In the genomic region with DNA sequence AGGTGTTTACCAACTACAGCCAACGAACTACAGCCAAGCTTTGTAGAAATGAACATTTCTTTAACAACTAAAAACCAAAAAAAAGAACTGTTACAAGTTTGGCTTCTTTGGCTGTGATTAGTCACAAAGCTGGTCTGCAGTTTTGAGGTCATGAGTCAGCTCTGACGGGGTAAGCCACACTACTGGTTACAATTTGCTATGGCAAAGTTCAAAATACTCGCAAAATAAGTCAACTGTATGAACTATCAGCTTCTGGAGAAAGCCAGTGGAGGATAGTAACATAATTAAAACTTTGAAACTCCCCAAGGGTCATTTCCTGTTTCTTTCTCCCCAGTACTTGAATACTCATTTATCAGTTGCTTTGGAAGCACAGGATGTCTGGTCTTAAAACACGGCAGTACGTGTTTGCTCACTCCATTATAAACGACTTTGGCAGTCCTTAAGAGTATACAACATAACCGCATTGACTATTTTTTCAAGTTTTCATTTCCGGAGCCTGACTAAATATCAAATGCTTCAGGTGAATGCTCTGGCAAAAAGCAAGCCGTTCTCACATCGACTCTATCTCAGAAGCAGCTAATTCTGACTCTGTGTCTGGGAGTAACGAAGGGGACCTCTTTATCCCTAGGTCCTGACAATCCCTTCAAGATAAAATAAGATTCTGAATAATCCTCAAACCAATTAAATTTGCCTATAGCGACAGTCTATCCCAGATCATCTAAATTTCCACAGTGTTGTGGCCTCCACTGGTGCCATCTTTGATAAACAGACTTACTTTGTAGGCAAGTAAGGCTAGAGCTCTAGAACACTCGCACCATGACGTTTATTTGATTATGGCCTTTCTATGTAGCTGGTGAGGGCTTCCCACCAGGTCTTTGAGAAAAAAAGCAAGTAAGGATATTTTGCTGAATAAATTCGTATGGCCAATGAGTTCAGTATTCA, we compare ENCODE assay signal across 8 cellular contexts. TPM values are rescaled to one million over a fixed set of nuclear protein-coding genes. Genes with fewer than 3 reads are reported as not detected.
DNase-seq lines count a peak whose midpoint lies in the region; ATAC-seq and TF ChIP-seq lines count a peak whose summit lies in the region.

No MANE protein-coding gene starts in this region.

- H3K4me3 ChIP-seq in heart left ventricle = no peak overlapping the region
- H3K4me3 ChIP-seq in WI38 (ENCODE audit: low read depth, low read length) = peak overlapping the region; percentile 16; the same call in 1 of the 2 replicates
- peak overlapping the region; percentile 22 for H3K4me3 ChIP-seq in osteoblast (ENCODE audit: insufficient read depth, low read length)

- intact Hi-C loops in heart left ventricle (cut with DNase I) = loop anchor here in 1 of 10 donors (10.0 kb wide), 1 partner anchor 86 kb away; no protein-coding TSS in a partner anchor
- intact Hi-C loops in left ventricle myocardium superior (cut with micrococcal nuclease) = no loop called here

- ATAC-seq in heart left ventricle = peak in 2 of 4 donors; percentile 14 to 73
- no peak for ATAC-seq in left ventricle myocardium superior
- no peak for ATAC-seq in HG03025 (IDR thresholded peaks at IDR 0.05; ENCODE audit: low FRiP score, unreplicated experiment)

- H4K20me1 ChIP-seq in osteoblast (ENCODE audit: insufficient read depth, low read length) = no peaks in the 10 kb centered on the region

- DNase-seq in heart left ventricle (no peak), left ventricle myocardium superior (no peak), HK-2 (ENCODE audit: unreplicated experiment) (peak; percentile 65), dermis microvascular lymphatic vessel endothelial cell (ENCODE audit: low read depth in 2 of 2) (peak; percentile 48 to 90), osteoblast (ENCODE audit: insufficient read length, low spot score, missing footprints) (peak; percentile 82), globus pallidus (ENCODE audit: low spot score) (no peak)

- TF ChIP-seq CTCF in heart left ventricle (IDR thresholded peaks at IDR 0.05) (no peak), WI38 (IDR thresholded peaks at IDR 0.05; ENCODE audit: low read depth, low read length) (no peak), osteoblast (IDR thresholded peaks at IDR 0.05; ENCODE audit: extremely low read depth, low read depth, low read length) (no peak)

- H3K79me2 ChIP-seq in osteoblast (ENCODE audit: insufficient read depth, low read length) = no peaks in the 10 kb centered on the region

- peaks cover 0 to 27% (median 2%) of the 10 kb centered on the region in 12 donors for H3K4me1 ChIP-seq in heart left ventricle
- H3K4me1 ChIP-seq in osteoblast (ENCODE audit: insufficient read depth, low read length) = peaks cover 48% of the 10 kb centered on the region

- H3K27me3 ChIP-seq in heart left ventricle = no peaks in the 10 kb centered on the region
- H3K27me3 ChIP-seq in osteoblast (ENCODE audit: insufficient read depth, low read length) = no peaks in the 10 kb centered on the region

- peak overlapping the region; percentile 36 for H2AFZ ChIP-seq in osteoblast (ENCODE audit: low read length)

- 54 to 71% (median 65%) methylated on average over 15 of the region's 15 CpGs for whole genome bisulfite sequencing in heart left ventricle, 4 donors

- H3K36me3 ChIP-seq in heart left ventricle (no peaks in the 10 kb centered on the region), osteoblast (ENCODE audit: insufficient read depth, low read length) (no peaks in the 10 kb centered on the region)

- no peak for TF ChIP-seq POLR2A in heart left ventricle (IDR thresholded peaks at IDR 0.05)

- H3K9me3 ChIP-seq in heart left ventricle (no peaks in the 10 kb centered on the region), osteoblast (ENCODE audit: low read depth, low read length) (no peaks in the 10 kb centered on the region)

- peak overlapping the region; percentile 78 for H3K4me2 ChIP-seq in osteoblast (ENCODE audit: insufficient read depth, low read length)

- H3K27ac ChIP-seq in heart left ventricle = peak overlapping the region in 8 of 12 donors; percentile 19 to 80 (median 42)
- H3K27ac ChIP-seq in osteoblast (ENCODE audit: low read depth, low read length) = peak overlapping the region; percentile 98

RNA-seq across cellular contexts. Expression of gene PHLDA1, which starts 10.6 kb away (rescaled TPM):
- 10 to 100 TPM in 4 of 9 donors, 1 to 10 TPM in 5; 4.2 to 44.4 (median 8.3) TPM for total RNA-seq in heart left ventricle
- polyA plus RNA-seq in heart left ventricle = 1 to 10 TPM; 3.0 to 5.5 TPM
- 2.5 TPM for total RNA-seq in left ventricle myocardium superior
- total RNA-seq in dermis microvascular lymphatic vessel endothelial cell = 11.1 and 11.6 TPM in 2 replicates
- total RNA-seq in osteoblast = 111 and 136 TPM in 2 replicates

Comparison
In these comparisons a context has a peak if more than half of its experiments do, and no peak if none do; other contexts are left out.
1. DNase-seq: peak in HK-2 (single experiment), dermis microvascular lymphatic vessel endothelial cell (2 of 2) and osteoblast (single experiment); none in heart left ventricle (0 of 5), left ventricle myocardium superior (single experiment) and globus pallidus (single experiment).
2. H3K4me3 ChIP-seq: peak in WI38 (single experiment) and osteoblast (single experiment); none in heart left ventricle (0 of 12).